9 cellular contexts compared by ENCODE assay signal in the genomic region with DNA sequence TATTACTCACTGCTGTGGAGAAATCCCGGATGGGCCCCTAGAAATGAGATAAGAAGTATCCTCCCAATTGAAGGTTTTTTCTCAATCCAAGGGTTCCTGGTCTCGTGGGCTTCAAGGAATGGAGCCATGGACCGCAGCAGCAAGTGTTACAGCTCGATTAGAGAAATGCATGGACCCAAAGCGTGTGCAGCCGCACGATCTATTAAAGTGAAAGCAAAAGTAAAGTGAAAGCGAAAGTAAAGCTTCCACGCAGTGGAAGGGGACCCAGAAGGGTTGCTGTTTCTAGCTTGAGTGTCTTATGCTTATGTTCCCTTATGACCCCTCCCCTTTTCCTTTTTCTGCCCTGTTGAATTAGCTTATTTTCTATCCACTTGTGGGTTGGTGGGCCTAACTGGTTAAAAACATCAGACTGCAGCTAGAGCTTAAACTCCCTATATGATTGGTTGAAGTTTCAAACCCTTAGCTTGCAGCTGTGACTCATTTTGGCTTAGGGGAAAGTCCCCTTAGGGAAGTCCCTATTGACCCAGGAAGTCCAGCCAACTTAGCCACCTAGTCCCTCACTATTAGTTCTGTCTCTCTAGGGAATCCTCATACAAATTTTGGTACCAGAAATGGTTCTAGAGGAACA.
DNase-seq lines count a peak whose midpoint lies in the region; ATAC-seq and TF ChIP-seq lines count a peak whose summit lies in the region.
"Had no signal": no experiment of that assay in that cellular context is flagged by ENCODE, and none has a peak within 500 bp of the region (broad histone marks: within the 10 kb centered on the region; RNA-seq: fewer than 3 reads in every experiment).

No MANE protein-coding gene starts in this region.

- no peak overlapping the region for H3K27ac Mint-ChIP-seq in glutamatergic neuron (ENCODE audit: unreplicated experiment)

- ATAC-seq in GM19023 (IDR thresholded peaks at IDR 0.05; ENCODE audit: unreplicated experiment) (peak; percentile 67), HG03103 (IDR thresholded peaks at IDR 0.05; ENCODE audit: low read depth, unreplicated experiment) (peak; percentile 62)

- no peaks in the 10 kb centered on the region for H3K9me3 Mint-ChIP-seq in glutamatergic neuron (ENCODE audit: unreplicated experiment)

- H3K27me3 Mint-ChIP-seq in glutamatergic neuron (ENCODE audit: unreplicated experiment): no peaks in the 10 kb centered on the region

- peak overlapping the region; percentile 48 for H3K4me3 ChIP-seq in fibroblast of the aortic adventitia (ENCODE audit: low read depth, low read length)
- peak overlapping the region; percentile 29 to 53 (median 41) for H3K4me3 ChIP-seq in skin epidermis

- H3K36me3 Mint-ChIP-seq in glutamatergic neuron (ENCODE audit: unreplicated experiment): peaks cover 10% of the 10 kb centered on the region

- no peak overlapping the region for H3K4me3 Mint-ChIP-seq in glutamatergic neuron (ENCODE audit: unreplicated experiment)

- peak; percentile 52 for DNase-seq in NCI-H2196 (lab: John Stamatoyannopoulos, UW; ENCODE audit: unreplicated experiment)
- DNase-seq in activated CD4-positive, alpha-beta T cell treated with anti-CD3 and anti-CD28 coated beads, Interleukin-2, amount 50 U/mL, for 1 hour: peak; percentile 16
- peak; percentile 7 for DNase-seq in fibroblast of the aortic adventitia (ENCODE audit: low read depth)
- DNase-seq in glutamatergic neuron: no peak
- DNase-seq: IMR-90 had no signal

- TF ChIP-seq CTCF in C4-2B (conservative IDR thresholded peaks at IDR 0.05) (no peak), fibroblast of the aortic adventitia (IDR thresholded peaks at IDR 0.05; ENCODE audit: insufficient read depth, low read length) (no peak), glutamatergic neuron (IDR thresholded peaks at IDR 0.05; ENCODE audit: partially characterized antibody, unreplicated experiment) (no peak)

- H3K27ac ChIP-seq in C4-2B (peak overlapping the region; percentile 27), skin epidermis (peak overlapping the region in 17 of 21 experiments; percentile 27 to 86 (median 70))

- no peaks in the 10 kb centered on the region for H3K4me1 Mint-ChIP-seq in glutamatergic neuron (ENCODE audit: low read depth, unreplicated experiment)
